1 cellular context compared by ENCODE assay signal in genomic region chr20:62616728-62617621, GRCh38.
TF ChIP-seq lines count a peak whose summit lies in the region.

No MANE protein-coding gene starts in this region.

TF ChIP-seq in HepG2, 621 proteins besides CTCF, POLR2A, EP300 and RAD21 (continued from another document and continues in another):
- TF ChIP-seq THAP9 (CRISPR knock-in tag; IDR thresholded peaks at IDR 0.05; ENCODE audit: borderline replicate concordance), result peak; percentile 46; the same call in 1 of the 2 replicates
- TF ChIP-seq USF2 (IDR thresholded peaks at IDR 0.05; ENCODE audit: low read depth, low read length), result no peak
- TF ChIP-seq USF2 (CRISPR knock-in tag; IDR thresholded peaks at IDR 0.05; ENCODE audit: borderline replicate concordance), result no peak
- no peak; the same call in 1 of the 2 replicates for TF ChIP-seq SOX5 (CRISPR knock-in tag; IDR thresholded peaks at IDR 0.05; ENCODE audit: borderline replicate concordance)
- no peak for TF ChIP-seq RAD51 (IDR thresholded peaks at IDR 0.05; ENCODE audit: borderline replicate concordance)
- no peak for TF ChIP-seq ZNF878 (CRISPR knock-in tag; IDR thresholded peaks at IDR 0.05)
- TF ChIP-seq ZNF512 (CRISPR knock-in tag; IDR thresholded peaks at IDR 0.05), result no peak
- no peak for TF ChIP-seq SCMH1 (CRISPR knock-in tag; IDR thresholded peaks at IDR 0.05; ENCODE audit: borderline replicate concordance)
- no peak for TF ChIP-seq ZBTB21 (CRISPR knock-in tag; IDR thresholded peaks at IDR 0.05)
- no peak for TF ChIP-seq TAF15 (IDR thresholded peaks at IDR 0.05; ENCODE audit: low read depth, low read length, poor library complexity, severe bottlenecking)
- no peak for TF ChIP-seq HIC2 (CRISPR knock-in tag; IDR thresholded peaks at IDR 0.05; ENCODE audit: low read depth)
- no peak for TF ChIP-seq ZFYVE20 (CRISPR knock-in tag; IDR thresholded peaks at IDR 0.05; ENCODE audit: borderline replicate concordance, low read depth)
- TF ChIP-seq ZNF546 (CRISPR knock-in tag; conservative IDR thresholded peaks at IDR 0.05), result no peak
- peak; percentile 59; the same call in 1 of the 2 replicates for TF ChIP-seq ZSCAN25 (CRISPR knock-in tag; IDR thresholded peaks at IDR 0.05)
- no peak for TF ChIP-seq MAFK (conservative IDR thresholded peaks at IDR 0.05 in 1 of 2, IDR thresholded peaks at IDR 0.05 in 1 of 2; ENCODE audit: low read length in 2 of 2)
- 0 out of 2 replicates have a peak, but pooled peaks have one; percentile 31 for TF ChIP-seq ERF (CRISPR knock-in tag; IDR thresholded peaks at IDR 0.05)
- TF ChIP-seq ZNF569 (CRISPR knock-in tag; IDR thresholded peaks at IDR 0.05; ENCODE audit: borderline replicate concordance), result no peak
- TF ChIP-seq ARNT2 (CRISPR knock-in tag; IDR thresholded peaks at IDR 0.05; ENCODE audit: low read depth), result no peak; the same call in 1 of the 2 replicates
- no peak for TF ChIP-seq HMGA1 (CRISPR knock-in tag; conservative IDR thresholded peaks at IDR 0.05)
- TF ChIP-seq EHMT2 (IDR thresholded peaks at IDR 0.05; ENCODE audit: borderline replicate concordance, low read depth, low read length), result no peak
- no peak for TF ChIP-seq ZNF616 (CRISPR knock-in tag; IDR thresholded peaks at IDR 0.05; ENCODE audit: low read depth)
- TF ChIP-seq ZC3H13 (CRISPR knock-in tag; IDR thresholded peaks at IDR 0.05), result 0 out of 2 replicates have a peak, but pooled peaks have one; percentile 40
- TF ChIP-seq ZNF530 (CRISPR knock-in tag; IDR thresholded peaks at IDR 0.05; ENCODE audit: low read depth), result no peak
- TF ChIP-seq ARID4A (CRISPR knock-in tag; IDR thresholded peaks at IDR 0.05; ENCODE audit: borderline replicate concordance), result peak; percentile 45; the same call in 1 of the 2 replicates
- TF ChIP-seq ZNF253 (CRISPR knock-in tag; IDR thresholded peaks at IDR 0.05; ENCODE audit: borderline replicate concordance), result 0 out of 2 replicates have a peak, but pooled peaks have one; percentile 31
- no peak for TF ChIP-seq PRDM4 (CRISPR knock-in tag; IDR thresholded peaks at IDR 0.05; ENCODE audit: borderline replicate concordance)
- no peak for TF ChIP-seq MXI1 (IDR thresholded peaks at IDR 0.05; ENCODE audit: borderline replicate concordance, low read depth, low read length)
- no peak for TF ChIP-seq ZBTB2 (CRISPR knock-in tag; IDR thresholded peaks at IDR 0.05; ENCODE audit: low read depth)
- peak; percentile 76; the same call in 1 of the 2 replicates for TF ChIP-seq NFKB2 (CRISPR knock-in tag; IDR thresholded peaks at IDR 0.05; ENCODE audit: borderline replicate concordance)
- TF ChIP-seq ZNF354B (CRISPR knock-in tag; IDR thresholded peaks at IDR 0.05), result no peak; the same call in 1 of the 2 replicates
- TF ChIP-seq ZNF749 (CRISPR knock-in tag; IDR thresholded peaks at IDR 0.05; ENCODE audit: borderline replicate concordance), result no peak
- TF ChIP-seq MEIS1 (CRISPR knock-in tag; IDR thresholded peaks at IDR 0.05; ENCODE audit: borderline replicate concordance), result no peak
- TF ChIP-seq LRRFIP1 (CRISPR knock-in tag; conservative IDR thresholded peaks at IDR 0.05), result no peak
- TF ChIP-seq RNF219 (CRISPR knock-in tag; IDR thresholded peaks at IDR 0.05), result no peak
- TF ChIP-seq CEBPG (CRISPR knock-in tag; IDR thresholded peaks at IDR 0.05), result peak; percentile 19; the same call in 1 of the 2 replicates
- TF ChIP-seq STAG1 (CRISPR knock-in tag; IDR thresholded peaks at IDR 0.05), result peak; percentile 99
